ENCODE assay signal across 8 cellular contexts in genomic region chr2:144333144-144333555, GRCh38.
DNase-seq lines count a peak whose midpoint lies in the region; ATAC-seq, FAIRE-seq and TF ChIP-seq lines count a peak whose summit lies in the region.

No MANE protein-coding gene starts in this region.

- H3K36me3 ChIP-seq in heart left ventricle = no peaks in the 10 kb centered on the region
- H3K36me3 ChIP-seq in mesodermal cell (ENCODE audit: control insufficient read depth, insufficient read depth, low read length) = no peaks in the 10 kb centered on the region

- DNase-seq in heart left ventricle (no peak), left ventricle myocardium superior (no peak), type B pancreatic cell (ENCODE audit: extremely low spot score, unreplicated experiment) (no peak), NCI-H2227 (lab: John Stamatoyannopoulos, UW; ENCODE audit: unreplicated experiment) (no peak), RCC 7860 (ENCODE audit: low spot score) (no peak), NCI-H526 (lab: John Stamatoyannopoulos, UW) (no peak)

- H3K27me3 Mint-ChIP-seq in brain (peaks cover 4% of the 10 kb centered on the region), type B pancreatic cell (peaks cover 17% of the 10 kb centered on the region)

- H3K27me3 ChIP-seq in heart left ventricle = no peaks in the 10 kb centered on the region

- no peaks in the 10 kb centered on the region for H3K9me3 ChIP-seq in heart left ventricle
- H3K9me3 ChIP-seq in mesodermal cell (ENCODE audit: control insufficient read depth, low read length) = no peaks in the 10 kb centered on the region

- H3K4me1 ChIP-seq in heart left ventricle (peaks cover 0 to 18% (median 11%) of the 10 kb centered on the region in 12 donors), mesodermal cell (ENCODE audit: control insufficient read depth, insufficient read depth, low read length, poor library complexity, severe bottlenecking) (peaks cover 8% of the 10 kb centered on the region)

- H3K4me3 ChIP-seq in heart left ventricle (peak overlapping the region in 11 of 12 donors; percentile 52 to 95 (median 79)), mesodermal cell (ENCODE audit: extremely low read depth, insufficient read depth, low read length, poor library complexity, severe bottlenecking) (peak overlapping the region; percentile 25)

- peaks cover 12% of the 10 kb centered on the region for H3K36me3 Mint-ChIP-seq in brain
- no peaks in the 10 kb centered on the region for H3K36me3 Mint-ChIP-seq in type B pancreatic cell

- H3K27ac Mint-ChIP-seq in brain = peak overlapping the region; percentile 78 to 91 (median 89)
- peak overlapping the region; percentile 91 for H3K27ac Mint-ChIP-seq in type B pancreatic cell

- peaks cover 0 to 6% (median 0%) of the 10 kb centered on the region in 5 experiments for H3K9me3 Mint-ChIP-seq in brain
- H3K9me3 Mint-ChIP-seq in type B pancreatic cell = no peaks in the 10 kb centered on the region

- FAIRE-seq in RCC 7860 (lab: Jason Lieb, UNC) = no peak

- ATAC-seq in heart left ventricle (no peak), left ventricle myocardium superior (no peak)

- TF ChIP-seq CTCF in heart left ventricle (IDR thresholded peaks at IDR 0.05) (no peak), brain (conservative IDR thresholded peaks at IDR 0.05) (no peak), type B pancreatic cell (conservative IDR thresholded peaks at IDR 0.05) (no peak)

- intact Hi-C loops in heart left ventricle (cut with DNase I) = loop anchor here (2.0 to 10.0 kb wide), 10 partner anchors 58 to 189 kb away; partner anchors contain the start of gene ZEB2 (in 2 of the 10)
- intact Hi-C loops in left ventricle myocardium superior (cut with micrococcal nuclease) = loop anchor here (10.0 kb wide), 1 partner anchor 192 kb away; the partner anchor contains the start of gene ZEB2

- H3K4me3 Mint-ChIP-seq in brain = peak overlapping the region; percentile 82 to 92 (median 87)
- peak overlapping the region; percentile 94 for H3K4me3 Mint-ChIP-seq in type B pancreatic cell

- peak overlapping the region; percentile 79 to 95 (median 88) for H3K27ac ChIP-seq in heart left ventricle
- peak overlapping the region; percentile 57 for H3K27ac ChIP-seq in mesodermal cell (ENCODE audit: low read depth, low read length, severe bottlenecking)

- H3K4me1 Mint-ChIP-seq in brain (peaks cover 34% of the 10 kb centered on the region), type B pancreatic cell (ENCODE audit: unreplicated experiment) (peaks cover 11% of the 10 kb centered on the region)

- TF ChIP-seq POLR2A in heart left ventricle (IDR thresholded peaks at IDR 0.05) = no peak

- 56 to 69% (median 62%) methylated on average over 9 of the region's 9 CpGs for WGBS in heart left ventricle, 4 donors
- 34 to 59% methylated on average over 6 to 7 of the region's 9 CpGs for WGBS in mesodermal cell (ENCODE audit: insufficient coverage in 2 of 2), 2 experiments
